Comparison of ENCODE assay signal across 19 cellular contexts in the genomic region with DNA sequence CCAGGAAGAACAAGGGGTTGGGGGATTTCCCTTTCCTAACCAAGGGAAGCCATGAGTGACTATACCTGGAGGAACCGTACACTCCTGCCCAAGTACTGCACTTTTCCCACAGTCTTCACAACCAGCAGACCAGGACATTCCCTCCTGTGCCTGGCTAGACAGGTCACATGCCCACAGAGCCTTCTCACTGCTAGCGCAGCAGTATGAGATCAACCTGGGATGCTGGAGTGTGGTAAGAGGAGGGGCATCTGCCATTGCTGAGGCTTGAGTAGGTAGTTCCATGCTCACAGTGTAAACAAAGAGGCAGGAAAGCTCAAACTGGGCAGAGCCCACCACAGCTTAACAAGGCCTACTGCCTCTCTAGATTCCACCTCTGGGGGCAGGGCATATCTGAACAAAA. TPM values are rescaled to one million over a fixed set of nuclear protein-coding genes. Genes with fewer than 3 reads are reported as not detected.
DNase-seq lines count a peak whose midpoint lies in the region; ATAC-seq and TF ChIP-seq lines count a peak whose summit lies in the region.
"Had no signal": no experiment of that assay in that cellular context is flagged by ENCODE, and none has a peak within 500 bp of the region (broad histone marks: within the 10 kb centered on the region; RNA-seq: fewer than 3 reads in every experiment).

No MANE protein-coding gene starts in this region.

- H3K9me3 ChIP-seq in esophagus muscularis mucosa (no peaks in the 10 kb centered on the region), left lung (peaks cover 0 to 1% of the 10 kb centered on the region in 2 donors)

- H3K4me1 Mint-ChIP-seq in T-cell, result no peaks in the 10 kb centered on the region
- H3K4me1 Mint-ChIP-seq: CD14-positive monocyte; CD4-positive, alpha-beta memory T cell; GM23338 had no signal

- ATAC-seq in sciatic nerve, result no peak
- ATAC-seq in left lung, result no peak
- ATAC-seq in HG03280 (IDR thresholded peaks at IDR 0.05; ENCODE audit: unreplicated experiment), result no peak
- no peak for ATAC-seq in T-cell (replicated peaks in 1 of 4)
- ATAC-seq: A549, GM23338 had no signal

- peaks cover 0 to 10% (median 4%) of the 10 kb centered on the region in 3 donors for H3K9me3 Mint-ChIP-seq in T-cell

- no peaks in the 10 kb centered on the region for H3K4me1 ChIP-seq in esophagus muscularis mucosa
- H3K4me1 ChIP-seq in left lung, result no peaks in the 10 kb centered on the region
- H3K4me1 ChIP-seq: A549, BLaER1 had no signal

- CTCF ChIA-PET in T-cell (lab: Charles Lee), result no interaction called here

- peaks cover 0 to 12% of the 10 kb centered on the region in 2 donors for H3K27me3 Mint-ChIP-seq in T-cell

- TF ChIP-seq POLR2A in esophagus muscularis mucosa (IDR thresholded peaks at IDR 0.05; ENCODE audit: low read depth), result no peak

- H3K27me3 ChIP-seq in esophagus muscularis mucosa, result no peaks in the 10 kb centered on the region
- no peaks in the 10 kb centered on the region for H3K27me3 ChIP-seq in left lung
- H3K27me3 ChIP-seq: BLaER1 had no signal

- no peak for TF ChIP-seq EP300 in esophagus muscularis mucosa (IDR thresholded peaks at IDR 0.05)

- H3K4me3 ChIP-seq in esophagus muscularis mucosa, result no peak overlapping the region
- H3K4me3 ChIP-seq in left lung, result no peak overlapping the region
- H3K4me3 ChIP-seq: A549, BLaER1, GM23338 had no signal

- WGBS in esophagus muscularis mucosa, result 78% methylated on average over 2 of the region's 2 CpGs

- intact Hi-C loops in esophagus muscularis mucosa (cut with DNase I) (no loop called here), sciatic nerve (cut with DNase I) (no loop called here), left lung (cut with DNase I) (no loop called here)

- peak; percentile 1 for DNase-seq in DMS53 (lab: John Stamatoyannopoulos, UW)
- DNase-seq in DMS53 treated with DMSO at 0.1 percent for 48 hours (lab: John Stamatoyannopoulos, UW; ENCODE audit: unreplicated experiment), result no peak
- DNase-seq in esophagus muscularis mucosa (ENCODE audit: extremely low spot score), result peak; percentile 85
- DNase-seq in kidney tubule cell (ENCODE audit: low spot score), result peak; percentile 90
- no peak for DNase-seq in sciatic nerve (ENCODE audit: low spot score)
- no peak for DNase-seq in left lung
- no peak for DNase-seq in T-cell
- DNase-seq: CD4-positive, alpha-beta memory T cell; DMS153; DND-41; EL; HCEC 1CT had no signal

- H3K27ac ChIP-seq in esophagus muscularis mucosa (replicated peaks in 1 of 4), result no peak overlapping the region
- no peak overlapping the region for H3K27ac ChIP-seq in left lung
- H3K27ac ChIP-seq: 22Rv1, A549, BLaER1 had no signal

- no peak overlapping the region for H3K27ac Mint-ChIP-seq in T-cell
- H3K27ac Mint-ChIP-seq: CD4-positive, alpha-beta memory T cell; GM23338 had no signal

- no peak for TF ChIP-seq CTCF in esophagus muscularis mucosa (IDR thresholded peaks at IDR 0.05)
- TF ChIP-seq CTCF in left lung (IDR thresholded peaks at IDR 0.05), result no peak

- POLR2A ChIA-PET in T-cell (lab: Charles Lee), result no interaction called here

- H3K4me3 Mint-ChIP-seq in T-cell, result no peak overlapping the region
- H3K4me3 Mint-ChIP-seq: CD14-positive monocyte; CD4-positive, alpha-beta memory T cell; GM23338 had no signal

- H3K36me3 ChIP-seq in esophagus muscularis mucosa (no peaks in the 10 kb centered on the region), left lung (no peaks in the 10 kb centered on the region)
- H3K36me3 ChIP-seq: BLaER1 had no signal

- H3K36me3 Mint-ChIP-seq in T-cell, result peaks cover 4% of the 10 kb centered on the region
- H3K36me3 Mint-ChIP-seq: CD14-positive monocyte had no signal

RNA-seq across cellular contexts. Expression of a gene that starts 35.9 kb away (rescaled TPM):
- under 1 TPM in 2 of 4 donors, not detected in 2; 0.11 to 0.17 TPM for total RNA-seq in esophagus muscularis mucosa
- 0.49 TPM for total RNA-seq in sciatic nerve
- not detected for total RNA-seq in left lung
- under 1 TPM in 4 of 5 donors, not detected in 1; 0.19 to 0.79 (median 0.41) TPM for total RNA-seq in T-cell
- total RNA-seq: GM23338, HT-29 had no signal

RNA-seq across cellular contexts. Expression of a gene that starts 52.1 kb away (rescaled TPM):
- total RNA-seq in esophagus muscularis mucosa, result 10 to 100 TPM; 51.0 to 94.3 (median 70.0) TPM
- total RNA-seq in sciatic nerve, result 85.2 TPM
- 10 to 100 TPM; 79.0 to 81.6 TPM for total RNA-seq in left lung
- total RNA-seq in T-cell, result 10 to 100 TPM; 25.0 to 55.3 (median 42.0) TPM

Comparison
In these comparisons a context has a peak if more than half of its experiments do, and no peak if none do; other contexts are left out.
1. DNase-seq: peak in DMS53 (single experiment), esophagus muscularis mucosa (single experiment) and kidney tubule cell (single experiment); none in DMS53 treated with DMSO at 0.1 percent for 48 hours (single experiment), sciatic nerve (single experiment), left lung (0 of 2) and T-cell (0 of 34).